9 cellular contexts compared by ENCODE assay signal in genomic region chr10:80413152-80413996, GRCh38. TPM values are rescaled to one million over a fixed set of nuclear protein-coding genes. Genes with fewer than 3 reads are reported as not detected.
DNase-seq lines count a peak whose midpoint lies in the region; ATAC-seq, FAIRE-seq and TF ChIP-seq lines count a peak whose summit lies in the region.
"Had no signal": no experiment of that assay in that cellular context is flagged by ENCODE, and none has a peak within 500 bp of the region (broad histone marks: within the 10 kb centered on the region; RNA-seq: fewer than 3 reads in every experiment).

No MANE protein-coding gene starts in this region.

- CTCF ChIA-PET in activated CD4-positive, alpha-beta T cell treated with anti-CD3 and anti-CD28 coated beads, Interleukin-2, amount 10 ng/mL, durations not matched to agents 7 days and 5 days (lab: Charles Lee): interaction anchor here (1.4 to 1.9 kb wide), 2 partner anchors 46 to 92 kb away, joined by 3 to 5 read pairs; no protein-coding TSS in a partner anchor

- POLR2A ChIA-PET in activated CD4-positive, alpha-beta T cell treated with anti-CD3 and anti-CD28 coated beads, Interleukin-2, amount 10 ng/mL, durations not matched to agents 7 days and 5 days (lab: Charles Lee): no interaction called here

- H3K9me3 Mint-ChIP-seq in activated CD4-positive, alpha-beta T cell treated with anti-CD3 and anti-CD28 coated beads, Interleukin-2, amount 10 ng/mL, durations not matched to agents 7 days and 5 days: no peaks in the 10 kb centered on the region

- H3K36me3 ChIP-seq in hepatocyte (replicated peaks; ENCODE audit: insufficient read depth, low read depth): no peaks in the 10 kb centered on the region
- H3K36me3 ChIP-seq in thyroid gland: no peaks in the 10 kb centered on the region

- TF ChIP-seq CTCF in hepatocyte (IDR thresholded peaks at IDR 0.05; ENCODE audit: poor library complexity) (no peak), thyroid gland (IDR thresholded peaks at IDR 0.05) (no peak)

- no peak for TF ChIP-seq POLR2A in thyroid gland (IDR thresholded peaks at IDR 0.05)

- DNase-seq in activated CD4-positive, alpha-beta T cell treated with anti-CD3 and anti-CD28 coated beads for 48 hours: peak; percentile 14
- DNase-seq in activated CD4-positive, alpha-beta T cell treated with anti-CD3 and anti-CD28 coated beads, Interleukin-2, amount 10 ng/mL, durations not matched to agents 7 days and 5 days: no peak
- DNase-seq in amniotic stem cell (lab: John Stamatoyannopoulos, UW) (peak; percentile 49), hepatocyte (ENCODE audit: low spot score) (peak; percentile 77), thyroid gland (peak; percentile 77 to 82), frontal cortex (ENCODE audit: low spot score in 2 of 2) (no peak), mucosa of gallbladder (ENCODE audit: low spot score) (no peak)
- DNase-seq: activated CD4-positive, alpha-beta T cell treated with anti-CD3 and anti-CD28 coated beads, Interleukin-2, amount 50 U/mL, for 4 hours had no signal

- H3K79me2 ChIP-seq in hepatocyte: peaks cover 81% of the 10 kb centered on the region

- peaks cover 17% of the 10 kb centered on the region for H3K4me1 Mint-ChIP-seq in activated CD4-positive, alpha-beta T cell treated with anti-CD3 and anti-CD28 coated beads, Interleukin-2, amount 10 ng/mL, durations not matched to agents 7 days and 5 days

- no peak overlapping the region for H3K27ac Mint-ChIP-seq in activated CD4-positive, alpha-beta T cell treated with anti-CD3 and anti-CD28 coated beads, Interleukin-2, amount 10 ng/mL, durations not matched to agents 7 days and 5 days

- no peaks in the 10 kb centered on the region for H3K36me3 Mint-ChIP-seq in activated CD4-positive, alpha-beta T cell treated with anti-CD3 and anti-CD28 coated beads, Interleukin-2, amount 10 ng/mL, durations not matched to agents 7 days and 5 days (ENCODE audit: low read depth)

- no peaks in the 10 kb centered on the region for H3K27me3 Mint-ChIP-seq in activated CD4-positive, alpha-beta T cell treated with anti-CD3 and anti-CD28 coated beads, Interleukin-2, amount 10 ng/mL, durations not matched to agents 7 days and 5 days

- no peak for FAIRE-seq in frontal cortex (lab: Jason Lieb, UNC)

- H3K4me3 ChIP-seq in hepatocyte: no peak overlapping the region
- H3K4me3 ChIP-seq in thyroid gland (replicated peaks in 1 of 3): no peak overlapping the region

- ATAC-seq in HG03571 (IDR thresholded peaks at IDR 0.05; ENCODE audit: unreplicated experiment): no peak

- peak overlapping the region; percentile 94 for H3K27ac ChIP-seq in hepatocyte
- H3K27ac ChIP-seq in thyroid gland: peak overlapping the region; percentile 57 to 98 (median 59)

- no peak overlapping the region for H3K4me3 Mint-ChIP-seq in activated CD4-positive, alpha-beta T cell treated with anti-CD3 and anti-CD28 coated beads, Interleukin-2, amount 10 ng/mL, durations not matched to agents 7 days and 5 days

- intact Hi-C loops in thyroid gland (cut with DNase I): no loop called here

- H3K9me2 ChIP-seq in hepatocyte (replicated peaks; ENCODE audit: insufficient read depth): no peaks in the 10 kb centered on the region

- no peaks in the 10 kb centered on the region for H4K20me1 ChIP-seq in hepatocyte (ENCODE audit: insufficient read depth, poor library complexity, severe bottlenecking)

- H3K9me3 ChIP-seq in hepatocyte (ENCODE audit: low read depth): no peaks in the 10 kb centered on the region
- H3K9me3 ChIP-seq in thyroid gland: no peaks in the 10 kb centered on the region

- 44% methylated on average over 13 of the region's 13 CpGs for WGBS in hepatocyte (ENCODE audit: low lambda C conversion rate, missing lambda C conversion rate)
- WGBS in thyroid gland, 2 donors: 43 to 46% methylated on average over 13 of the region's 13 CpGs

- no peak overlapping the region for H2AFZ ChIP-seq in hepatocyte

- H3K27me3 ChIP-seq in hepatocyte (no peaks in the 10 kb centered on the region), thyroid gland (no peaks in the 10 kb centered on the region)

- peak overlapping the region; percentile 86 for H3K4me2 ChIP-seq in hepatocyte

- H3K4me1 ChIP-seq in hepatocyte (ENCODE audit: insufficient read depth): peaks cover 86% of the 10 kb centered on the region
- H3K4me1 ChIP-seq in thyroid gland: peaks cover 58 to 76% of the 10 kb centered on the region in 2 donors

RNA-seq across cellular contexts. Expression of gene PRXL2A, which starts 5.0 kb away (rescaled TPM):
- total RNA-seq in activated CD4-positive, alpha-beta T cell treated with anti-CD3 and anti-CD28 coated beads, Interleukin-2, amount 10 ng/mL, durations not matched to agents 7 days and 5 days: 1 to 10 TPM; 5.4 to 5.7 TPM
- total RNA-seq in hepatocyte (159 and 166 TPM in 2 replicates), thyroid gland (10 to 100 TPM; 68.2 to 93.3 (median 79.7) TPM), frontal cortex (80.3 TPM), mucosa of gallbladder (63.6 TPM)
- 214 and 222 TPM in 2 replicates for polyA plus RNA-seq in hepatocyte

RNA-seq across cellular contexts. Expression of gene TSPAN14, which starts 40.7 kb away (rescaled TPM):
- total RNA-seq in activated CD4-positive, alpha-beta T cell treated with anti-CD3 and anti-CD28 coated beads, Interleukin-2, amount 10 ng/mL, durations not matched to agents 7 days and 5 days: 100 to 1,000 TPM; 127 to 143 TPM
- total RNA-seq in hepatocyte: 55.1 and 65.9 TPM in 2 replicates
- polyA plus RNA-seq in hepatocyte: 90.4 and 104 TPM in 2 replicates
- 10 to 100 TPM; 61.6 to 83.4 (median 77.9) TPM for total RNA-seq in thyroid gland
- total RNA-seq in frontal cortex: 17.9 TPM
- total RNA-seq in mucosa of gallbladder: 124 TPM

RNA-seq across cellular contexts. Expression of gene DYDC2, which starts 56.8 kb away (rescaled TPM):
- not detected for total RNA-seq in activated CD4-positive, alpha-beta T cell treated with anti-CD3 and anti-CD28 coated beads, Interleukin-2, amount 10 ng/mL, durations not matched to agents 7 days and 5 days
- total RNA-seq in hepatocyte (0.56 and 0.80 TPM in 2 replicates), thyroid gland (not detected), frontal cortex (2.4 TPM), mucosa of gallbladder (0.35 TPM)
- 0.72 TPM in 1 of 2 replicates, not detected in the other for polyA plus RNA-seq in hepatocyte

RNA-seq across cellular contexts. Expression of gene DYDC1, which starts 56.8 kb away (rescaled TPM):
- total RNA-seq in activated CD4-positive, alpha-beta T cell treated with anti-CD3 and anti-CD28 coated beads, Interleukin-2, amount 10 ng/mL, durations not matched to agents 7 days and 5 days: not detected
- total RNA-seq in hepatocyte (not detected in 2 replicates), thyroid gland (1 to 10 TPM in 1 of 4 donors, not detected in 3; 1.1 TPM), frontal cortex (0.41 TPM), mucosa of gallbladder (not detected)
- polyA plus RNA-seq in hepatocyte: not detected in 2 replicates

Comparison
In these comparisons a context has a peak if more than half of its experiments do, and no peak if none do; other contexts are left out.
1. DNase-seq: peak in activated CD4-positive, alpha-beta T cell treated with anti-CD3 and anti-CD28 coated beads for 48 hours (single experiment), amniotic stem cell (single experiment), hepatocyte (single experiment) and thyroid gland (2 of 2); none in activated CD4-positive, alpha-beta T cell treated with anti-CD3 and anti-CD28 coated beads, Interleukin-2, amount 10 ng/mL, durations not matched to agents 7 days and 5 days (single experiment), frontal cortex (0 of 2) and mucosa of gallbladder (single experiment).